14 cellular contexts compared by ENCODE assay signal in genomic region chr2:216490061-216490460, GRCh38. TPM values are rescaled to one million over a fixed set of nuclear protein-coding genes. Genes with fewer than 3 reads are reported as not detected.
DNase-seq lines count a peak whose midpoint lies in the region; TF ChIP-seq lines count a peak whose summit lies in the region.
"Had no signal": no experiment of that assay in that cellular context is flagged by ENCODE, and none has a peak within 500 bp of the region (broad histone marks: within the 10 kb centered on the region; RNA-seq: fewer than 3 reads in every experiment).

No MANE protein-coding gene starts in this region.

- H3K9me3 ChIP-seq in SJCRH30 (replicated peaks) = no peaks in the 10 kb centered on the region

- DNase-seq in AML-193 (lab: John Stamatoyannopoulos, UW) (peak; percentile 56), LHCN-M2 (ENCODE audit: low read depth) (peak; percentile 47), astrocyte of the cerebellum (ENCODE audit: low read depth) (peak; percentile 53), hepatic stellate cell (ENCODE audit: low spot score) (peak; percentile 38), T-helper 2 cell (no peak), NCI-H1417 (lab: John Stamatoyannopoulos, UW) (no peak), SJCRH30 (no peak), KG1 (lab: John Stamatoyannopoulos, UW) (no peak)
- DNase-seq: activated CD4-positive, alpha-beta T cell treated with anti-CD3 and anti-CD28 coated beads, Interleukin-2, amount 10 ng/mL, durations not matched to agents 24 days and 14 days; activated gamma-delta T cell; CD8-positive, alpha-beta memory T cell; naive thymus-derived CD4-positive, alpha-beta T cell; stimulated activated CD4-positive, alpha-beta T cell treated with anti-CD3 and anti-CD28 coated beads, Interleukin-15, amount 100 ng/mL, for 24 hours; stimulated activated naive B cell treated with anti-CD40 and anti-IgM and Interleukin-4, amounts not matched to agents 10 μg/mL and 1 μg/mL and 100 μg/mL, for 72 hours had no signal

- in situ Hi-C loops in astrocyte of the cerebellum (cut with HindIII; ENCODE audit: low sequenced_read_pairs) = no loop called here

- TF ChIP-seq CTCF in astrocyte of the cerebellum (IDR thresholded peaks at IDR 0.05; ENCODE audit: low read depth, low read length, missing control alignments) = no peak

- H3K27ac ChIP-seq in SJCRH30 = no peak overlapping the region

- H3K4me3 ChIP-seq in astrocyte of the cerebellum (ENCODE audit: low read depth, low read length) (no peak overlapping the region), SJCRH30 (no peak overlapping the region)

- no peaks in the 10 kb centered on the region for H3K27me3 ChIP-seq in SJCRH30

- no peaks in the 10 kb centered on the region for H3K4me1 ChIP-seq in SJCRH30

- no peaks in the 10 kb centered on the region for H3K36me3 ChIP-seq in SJCRH30

RNA-seq across cellular contexts. Expression of gene RPL37A, which starts 8.6 kb away (rescaled TPM):
- 829 and 905 TPM in 2 replicates for total RNA-seq in LHCN-M2 (2014; rRNA removed)
- polyA plus RNA-seq in LHCN-M2 (2012) = 5,692 TPM
- 4,028 and 4,913 TPM in 2 replicates for total RNA-seq in SJCRH30 (2014; rRNA removed; shearing (Covaris generic))

Comparison
In these comparisons a context has a peak if more than half of its experiments do, and no peak if none do; other contexts are left out.
1. DNase-seq: peak in AML-193 (2 of 2), LHCN-M2 (single experiment), astrocyte of the cerebellum (single experiment) and hepatic stellate cell (single experiment); none in T-helper 2 cell (0 of 5), NCI-H1417 (0 of 3), SJCRH30 (0 of 2) and KG1 (single experiment).